8 cellular contexts compared by ENCODE assay signal in genomic region chr1:26694597-26695416, GRCh38. TPM values are rescaled to one million over a fixed set of nuclear protein-coding genes. Genes with fewer than 3 reads are reported as not detected.
A peak's percentile ranks its signal among the peaks of the same experiment; 100 is the strongest.
DNase-seq lines count a peak whose midpoint lies in the region; ATAC-seq and TF ChIP-seq lines count a peak whose summit lies in the region.

No MANE protein-coding gene starts in this region.

- ATAC-seq in WTC11, result no peak

- TF ChIP-seq POLR2A in stomach (IDR thresholded peaks at IDR 0.05), result no peak

- peak overlapping the region; percentile 86 for H3K4me3 Mint-ChIP-seq in WTC11

- TF ChIP-seq EP300 in stomach (IDR thresholded peaks at IDR 0.05), result no peak

- no peaks in the 10 kb centered on the region for H3K36me3 ChIP-seq in iPS DF 6.9 (ENCODE audit: control insufficient read depth, insufficient read depth, low read length)
- H3K36me3 ChIP-seq in stomach, result no peaks in the 10 kb centered on the region

- POLR2A ChIA-PET in WTC11 (lab: Charles Lee), result interaction anchor here (0.5 kb wide), 2 partner anchors 21 to 46 kb away, joined by 3 to 4 read pairs; no protein-coding TSS in a partner anchor

- H3K9me3 ChIP-seq in iPS DF 6.9 (ENCODE audit: control insufficient read depth, insufficient read depth, low read length), result no peaks in the 10 kb centered on the region
- H3K9me3 ChIP-seq in stomach, result no peaks in the 10 kb centered on the region

- peaks cover 34% of the 10 kb centered on the region for H3K4me1 Mint-ChIP-seq in WTC11

- CTCF ChIA-PET in WTC11 (lab: Charles Lee), result interaction anchor here (0.7 to 5.0 kb wide), 3 partner anchors 17 to 414 kb away, joined by 3 to 54 read pairs (median 33); partner anchors contain the start of gene PIGV

- intact Hi-C loops in stomach (cut with DNase I; ENCODE audit: low total_unique reads), result no loop called here

- H3K27me3 Mint-ChIP-seq in WTC11 (ENCODE audit: low read depth), result no peaks in the 10 kb centered on the region

- H3K4me3 ChIP-seq in iPS DF 6.9 (ENCODE audit: low read length) (peak overlapping the region; percentile 77; the same call in 1 of the 2 replicates), stomach (peak overlapping the region; percentile 88 to 98 (median 91))

- H3K27me3 ChIP-seq in iPS DF 6.9 (ENCODE audit: control insufficient read depth, insufficient read depth, low read length) (no peaks in the 10 kb centered on the region), stomach (no peaks in the 10 kb centered on the region)

- no CpG with 5 or more reads among the region's 19 CpGs for WGBS in iPS DF 6.9 (ENCODE audit: insufficient coverage, insufficient read length)
- 8 to 13% (median 9%) methylated on average over 12 to 19 of the region's 19 CpGs for WGBS in stomach, 5 donors

- no peaks in the 10 kb centered on the region for H3K36me3 Mint-ChIP-seq in WTC11

- H3K27ac Mint-ChIP-seq in WTC11, result peak overlapping the region; percentile 83; the same call in 1 of the 2 replicates

- H3K9me3 Mint-ChIP-seq in WTC11, result no peaks in the 10 kb centered on the region

- H3K4me1 ChIP-seq in iPS DF 6.9 (ENCODE audit: control insufficient read depth, insufficient read depth, low read length) (no peaks in the 10 kb centered on the region; the same call in 1 of the 2 replicates), stomach (peaks cover 47 to 69% (median 60%) of the 10 kb centered on the region in 4 donors)

- H3K27ac ChIP-seq in iPS DF 6.9 (ENCODE audit: low read length) (no peak overlapping the region), stomach (peak overlapping the region; percentile 96 to 100 (median 98))

- in situ Hi-C loops in ACHN (cut with HindIII; ENCODE audit: low pct_ligation_motif_present, low pct_unique_long_range_greater_than_20kb, low sequenced_read_pairs), result no loop called here

- peak; percentile 2 for DNase-seq in activated gamma-delta T cell treated with anti-CD3 and anti-CD28 coated beads, Interleukin-2, amount 50 U/mL, for 16 hours (ENCODE audit: low read depth)
- DNase-seq in activated gamma-delta T cell treated with Interleukin-2 at 50 U/mL for 16 hours (no peak), WTC11 (ENCODE audit: low spot score) (no peak), iPS DF 6.9 (ENCODE audit: low read depth, low spot score) (no peak), stomach (no peak), ACHN (no peak), medulla oblongata (ENCODE audit: extremely low spot score) (no peak), NCI-H2171 treated with DMSO at 0.1 percent for 48 hours (lab: John Stamatoyannopoulos, UW) (no peak)

- TF ChIP-seq CTCF in WTC11 (IDR thresholded peaks at IDR 0.05) (no peak), stomach (IDR thresholded peaks at IDR 0.05) (no peak)

TF ChIP-seq in WTC11, 78 proteins besides CTCF, POLR2A, EP300 and RAD21:
- TF ChIP-seq, protein P1, sequence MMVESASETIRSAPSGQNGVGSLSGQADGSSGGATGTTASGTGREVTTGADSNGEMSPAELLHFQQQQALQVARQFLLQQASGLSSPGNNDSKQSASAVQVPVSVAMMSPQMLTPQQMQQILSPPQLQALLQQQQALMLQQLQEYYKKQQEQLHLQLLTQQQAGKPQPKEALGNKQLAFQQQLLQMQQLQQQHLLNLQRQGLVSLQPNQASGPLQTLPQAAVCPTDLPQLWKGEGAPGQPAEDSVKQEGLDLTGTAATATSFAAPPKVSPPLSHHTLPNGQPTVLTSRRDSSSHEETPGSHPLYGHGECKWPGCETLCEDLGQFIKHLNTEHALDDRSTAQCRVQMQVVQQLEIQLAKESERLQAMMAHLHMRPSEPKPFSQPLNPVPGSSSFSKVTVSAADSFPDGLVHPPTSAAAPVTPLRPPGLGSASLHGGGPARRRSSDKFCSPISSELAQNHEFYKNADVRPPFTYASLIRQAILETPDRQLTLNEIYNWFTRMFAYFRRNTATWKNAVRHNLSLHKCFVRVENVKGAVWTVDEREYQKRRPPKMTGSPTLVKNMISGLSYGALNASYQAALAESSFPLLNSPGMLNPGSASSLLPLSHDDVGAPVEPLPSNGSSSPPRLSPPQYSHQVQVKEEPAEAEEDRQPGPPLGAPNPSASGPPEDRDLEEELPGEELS (CRISPR knock-in tag; IDR thresholded peaks at IDR 0.05), result peak; percentile 13; the same call in 1 of the 2 replicates
- TF ChIP-seq ZNF396 (CRISPR knock-in tag; IDR thresholded peaks at IDR 0.05; ENCODE audit: borderline replicate concordance) (no peak), ZNF219 (CRISPR knock-in tag; IDR thresholded peaks at IDR 0.05; ENCODE audit: borderline replicate concordance) (no peak), ZNF121 (CRISPR knock-in tag; IDR thresholded peaks at IDR 0.05) (no peak), JUN (CRISPR knock-in tag; IDR thresholded peaks at IDR 0.05) (no peak), FOXJ3 (CRISPR knock-in tag; IDR thresholded peaks at IDR 0.05; ENCODE audit: borderline replicate concordance) (no peak), ELF4 (CRISPR knock-in tag; IDR thresholded peaks at IDR 0.05; ENCODE audit: low read depth) (0 out of 2 replicates have a peak, but pooled peaks have one; percentile 9), CBFB (CRISPR knock-in tag; IDR thresholded peaks at IDR 0.05; ENCODE audit: low read depth) (no peak), TP53 (CRISPR knock-in tag; IDR thresholded peaks at IDR 0.05) (no peak)

RNA-seq across cellular contexts. Expression of gene ARID1A, which starts 1.0 kb away (rescaled TPM):
- total RNA-seq in WTC11 (2021) (98.0 to 105 TPM (median 103 TPM) in 3 replicates), stomach (10 to 100 TPM; 42.9 to 74.2 (median 50.1) TPM)
- polyA plus RNA-seq in stomach, result 10 to 100 TPM in 2 of 3 donors, 1 to 10 TPM in 1; 9.9 to 10.8 (median 10.4) TPM
